13 cellular contexts compared by ENCODE assay signal in genomic region chr6:138450445-138450844, GRCh38. TPM values are rescaled to one million over a fixed set of nuclear protein-coding genes. Genes with fewer than 3 reads are reported as not detected.
A peak's percentile ranks its signal among the peaks of the same experiment; 100 is the strongest.
DNase-seq lines count a peak whose midpoint lies in the region; ATAC-seq and TF ChIP-seq lines count a peak whose summit lies in the region.
"Had no signal": no experiment of that assay in that cellular context is flagged by ENCODE, and none has a peak within 500 bp of the region (broad histone marks: within the 10 kb centered on the region; RNA-seq: fewer than 3 reads in every experiment).

No MANE protein-coding gene starts in this region.

- ATAC-seq in GM18508 (IDR thresholded peaks at IDR 0.05; ENCODE audit: insufficient read depth, unreplicated experiment) (peak; percentile 75), GM21390 (IDR thresholded peaks at IDR 0.05; ENCODE audit: unreplicated experiment) (peak; percentile 45), HG03342 (IDR thresholded peaks at IDR 0.05; ENCODE audit: unreplicated experiment) (peak; percentile 76), left lobe of liver (peak; percentile 33)
- ATAC-seq: psoas muscle had no signal

- DNase-seq in left lobe of liver (ENCODE audit: low spot score), result no peak
- no peak for DNase-seq in osteocyte (ENCODE audit: extremely low spot score, unreplicated experiment)
- DNase-seq in midbrain (lab: John Stamatoyannopoulos, UW), result no peak
- DNase-seq in amniotic stem cell (lab: John Stamatoyannopoulos, UW), result no peak
- no peak for DNase-seq in NCI-H2029 treated with DMSO at 0.1 percent for 48 hours (lab: John Stamatoyannopoulos, UW)
- DNase-seq: activated naive CD8-positive, alpha-beta T cell treated with anti-CD3 and anti-CD28 coated beads for 36 hours; naive B cell; NCI-H1436; NCI-H526 treated with DMSO at 0.1 percent for 48 hours; psoas muscle had no signal

- H3K4me1 Mint-ChIP-seq in osteocyte (ENCODE audit: unreplicated experiment), result no peaks in the 10 kb centered on the region

- H3K36me3 Mint-ChIP-seq in osteocyte (ENCODE audit: unreplicated experiment), result peaks cover 6% of the 10 kb centered on the region
- H3K36me3 Mint-ChIP-seq: activated naive CD8-positive, alpha-beta T cell treated with anti-CD3 and anti-CD28 coated beads for 36 hours; naive B cell had no signal

- no peak overlapping the region for H3K4me3 Mint-ChIP-seq in osteocyte (ENCODE audit: unreplicated experiment)
- H3K4me3 Mint-ChIP-seq: activated naive CD8-positive, alpha-beta T cell treated with anti-CD3 and anti-CD28 coated beads for 36 hours had no signal

- H3K27ac Mint-ChIP-seq in osteocyte (ENCODE audit: unreplicated experiment), result no peak overlapping the region
- H3K27ac Mint-ChIP-seq: activated naive CD8-positive, alpha-beta T cell treated with anti-CD3 and anti-CD28 coated beads for 36 hours had no signal

- H3K9me3 Mint-ChIP-seq in osteocyte (ENCODE audit: unreplicated experiment), result no peaks in the 10 kb centered on the region
- H3K9me3 Mint-ChIP-seq: activated naive CD8-positive, alpha-beta T cell treated with anti-CD3 and anti-CD28 coated beads for 36 hours; naive B cell had no signal

- H3K27me3 Mint-ChIP-seq in osteocyte (ENCODE audit: unreplicated experiment), result no peaks in the 10 kb centered on the region
- H3K27me3 Mint-ChIP-seq: activated naive CD8-positive, alpha-beta T cell treated with anti-CD3 and anti-CD28 coated beads for 36 hours; naive B cell had no signal

- no peak for TF ChIP-seq CTCF in osteocyte (IDR thresholded peaks at IDR 0.05)

RNA-seq across cellular contexts. Expression of gene HEBP2, which starts 46.4 kb away (rescaled TPM):
- total RNA-seq in left lobe of liver (73.4 TPM), osteocyte (33.9 and 36.8 TPM in 2 replicates)

RNA-seq across cellular contexts. Expression of gene NHSL1, which starts 48.8 kb away (rescaled TPM):
- total RNA-seq in left lobe of liver, result 59.8 TPM
- 19.0 and 21.2 TPM in 2 replicates for total RNA-seq in osteocyte
